ENCODE assay signal across 8 cellular contexts in the genomic region with DNA sequence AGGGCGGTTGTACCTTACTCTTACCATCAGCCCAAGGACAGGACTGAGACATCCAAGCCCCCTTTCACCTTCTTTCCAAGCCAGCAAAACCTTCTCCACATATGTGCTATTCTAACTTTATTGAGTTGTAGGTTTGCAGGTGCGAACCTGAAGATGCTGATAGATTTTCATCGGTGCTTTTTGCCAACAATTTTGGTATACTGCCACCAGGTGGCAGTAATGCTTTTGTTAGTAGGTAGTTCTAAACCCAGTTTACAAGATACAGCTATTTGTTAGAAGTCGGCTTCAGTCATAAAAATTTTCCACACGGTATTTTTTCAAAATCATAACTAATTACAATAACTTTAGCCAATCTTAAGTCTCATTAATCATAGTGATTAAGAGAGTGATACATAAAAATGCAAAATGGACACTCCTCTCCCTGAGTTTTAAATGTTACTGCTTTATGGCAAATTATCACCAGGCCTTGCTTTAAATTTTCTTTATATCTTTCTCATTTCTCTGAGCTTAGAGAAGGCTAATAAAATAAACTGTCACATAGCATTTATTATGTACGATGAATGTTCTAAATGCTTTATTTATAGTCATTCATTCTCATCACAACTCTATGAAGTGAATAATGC. TPM values are rescaled to one million over a fixed set of nuclear protein-coding genes. Genes with fewer than 3 reads are reported as not detected.
DNase-seq lines count a peak whose midpoint lies in the region; ATAC-seq, FAIRE-seq and TF ChIP-seq lines count a peak whose summit lies in the region.

No MANE protein-coding gene starts in this region.

- in situ Hi-C loops in GM12878 (cut with MboI) = no loop called here

- H3K27me3 ChIP-seq in GM12878 (replicated peaks in 1 of 2; ENCODE audit: control insufficient read depth in 2 of 2, insufficient read depth in 2 of 2, low read length in 1 of 2) (peaks cover 3 to 5% of the 10 kb centered on the region in 2 experiments; a peak in 3 of 4 replicates), left lung (peaks cover 0 to 35% of the 10 kb centered on the region in 2 donors)

- CTCF ChIA-PET in GM12878 (lab: Yijun Ruan, JAX) = interaction anchor here (0.6 to 5.8 kb wide), 27 partner anchors 8 to 1724 kb away, joined by 3 to 116 read pairs (median 4); no protein-coding TSS in a partner anchor

- no peak for TF ChIP-seq POLR2A in GM12878 (IDR thresholded peaks at IDR 0.05; ENCODE audit: low read depth, low read length)

- peak; percentile 57 for TF ChIP-seq RAD21 in GM12878 (IDR thresholded peaks at IDR 0.05; ENCODE audit: insufficient read depth, low read depth, low read length)

- H3K79me2 ChIP-seq in GM12878 (ENCODE audit: control insufficient read depth, insufficient read depth, low read length) = no peaks in the 10 kb centered on the region

- BruUV-seq in GM12878 (replicated peaks; lab: Mats Ljungman, UMichigan) = no TSS peak

- peak; percentile 84 for FAIRE-seq in GM12878 (lab: Jason Lieb, UNC)

- TF ChIP-seq EP300 in GM12878 (IDR thresholded peaks at IDR 0.05; ENCODE audit: borderline replicate concordance in 1 of 2, control insufficient read depth in 1 of 2, low read depth in 2 of 2, low read length in 2 of 2) = no peak

- H3K27ac ChIP-seq in GM12878 (ENCODE audit: control insufficient read depth, insufficient read depth) = no peak overlapping the region
- H3K27ac ChIP-seq in left lung = no peak overlapping the region
- no peak overlapping the region for H3K27ac ChIP-seq in caudate nucleus (ENCODE audit: low read depth, low read length)

- WGBS in GM12878 (ENCODE audit: insufficient coverage, insufficient replicate concordance, low lambda C conversion rate, missing lambda C conversion rate) = 13% methylated on average over 6 of the region's 6 CpGs

- H3K4me1 ChIP-seq in GM12878 (ENCODE audit: control insufficient read depth, insufficient read depth, low read length) (no peaks in the 10 kb centered on the region), left lung (no peaks in the 10 kb centered on the region)

- peak; percentile 59 for ATAC-seq in GM12878
- ATAC-seq in left lung = peak; percentile 44
- no peak for ATAC-seq in left cardiac atrium

- peak; percentile 39 for TF ChIP-seq CTCF in GM20000 (IDR thresholded peaks at IDR 0.05; ENCODE audit: extremely low read depth, missing control alignments)
- peak; percentile 52 to 70 (median 62) for TF ChIP-seq CTCF in GM12878 (IDR thresholded peaks at IDR 0.05 in 2 of 3, conservative IDR thresholded peaks at IDR 0.05 in 1 of 3; ENCODE audit: control insufficient read depth in 2 of 3, extremely low read depth in 1 of 3, insufficient read depth in 1 of 3, low read depth in 3 of 3, low read length in 3 of 3)
- TF ChIP-seq CTCF in left lung (IDR thresholded peaks at IDR 0.05) = peak; percentile 70 to 75

- H4K20me1 ChIP-seq in GM12878 (ENCODE audit: control insufficient read depth, insufficient read depth) = no peaks in the 10 kb centered on the region

- H3K9me3 ChIP-seq in GM12878 (replicated peaks; ENCODE audit: control insufficient read depth, insufficient read depth, low read length) (no peaks in the 10 kb centered on the region), left lung (no peaks in the 10 kb centered on the region)

- H3K36me3 ChIP-seq in GM12878 (ENCODE audit: control insufficient read depth in 2 of 2, insufficient read depth in 2 of 2, low read length in 1 of 2) = no peaks in the 10 kb centered on the region
- no peaks in the 10 kb centered on the region for H3K36me3 ChIP-seq in left lung

- SMC1A ChIA-PET in GM12878 (lab: Charles Lee; ENCODE audit: uncharacterized antibody, unreplicated experiment) = interaction anchor here (0.9 to 3.0 kb wide), 6 partner anchors 9 to 322 kb away, joined by 3 to 43 read pairs (median 4); no protein-coding TSS in a partner anchor

- POLR2A ChIA-PET in GM12878 (lab: Charles Lee) = no interaction called here

- intact Hi-C loops in GM12878 (cut with micrococcal nuclease; ENCODE audit: unreplicated experiment) (loop anchor here (1.0 kb wide), 1 partner anchor 34 kb away; no protein-coding TSS in a partner anchor), left lung (cut with DNase I) (no loop called here), left cardiac atrium (cut with DNase I) (loop anchor here in 1 of 2 donors (5.0 kb wide), 2 partner anchors 33 to 72 kb away; no protein-coding TSS in a partner anchor)

- no peak overlapping the region for H2AFZ ChIP-seq in GM12878 (ENCODE audit: control insufficient read depth, low read depth, low read length)

- peak; percentile 16 for DNase-seq in COLO668 (lab: John Stamatoyannopoulos, UW; ENCODE audit: unreplicated experiment)
- peak; percentile 57 for DNase-seq in GM20000 (ENCODE audit: low spot score)
- peak; percentile 14 for DNase-seq in NOMO-1 treated with dmso at 0.1 percent for 144 hours (lab: John Stamatoyannopoulos, UW; ENCODE audit: unreplicated experiment)
- DNase-seq in GM12878 (ENCODE audit: low read depth, low spot score) = no peak
- no peak for DNase-seq in left lung
- no peak for DNase-seq in activated CD4-positive, CD25-positive, alpha-beta regulatory T cell (lab: John Stamatoyannopoulos, UW)
- no peak for DNase-seq in caudate nucleus (lab: John Stamatoyannopoulos, UW)
- DNase-seq in left cardiac atrium = no peak

- RAD21 ChIA-PET in GM12878 (lab: Charles Lee; ENCODE audit: unreplicated experiment) = interaction anchor here (0.9 to 1.6 kb wide), 6 partner anchors 9 to 99 kb away, joined by 3 to 6 read pairs (median 4); no protein-coding TSS in a partner anchor

- H3K9ac ChIP-seq in GM12878 (ENCODE audit: control insufficient read depth, insufficient read depth, low read length) = no peak overlapping the region

- no peak overlapping the region for H3K4me3 ChIP-seq in GM12878
- no peak overlapping the region for H3K4me3 ChIP-seq in left lung

- no peak overlapping the region for H3K4me2 ChIP-seq in GM12878 (ENCODE audit: control insufficient read depth, insufficient read depth)

TF ChIP-seq in GM12878, 131 proteins besides CTCF, POLR2A, EP300 and RAD21:
- TF ChIP-seq, protein P1, sequence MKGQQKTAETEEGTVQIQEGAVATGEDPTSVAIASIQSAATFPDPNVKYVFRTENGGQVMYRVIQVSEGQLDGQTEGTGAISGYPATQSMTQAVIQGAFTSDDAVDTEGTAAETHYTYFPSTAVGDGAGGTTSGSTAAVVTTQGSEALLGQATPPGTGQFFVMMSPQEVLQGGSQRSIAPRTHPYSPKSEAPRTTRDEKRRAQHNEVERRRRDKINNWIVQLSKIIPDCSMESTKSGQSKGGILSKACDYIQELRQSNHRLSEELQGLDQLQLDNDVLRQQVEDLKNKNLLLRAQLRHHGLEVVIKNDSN (IDR thresholded peaks at IDR 0.05; ENCODE audit: borderline replicate concordance, extremely low read length, insufficient read depth, low read depth, low read length) = no peak
- TF ChIP-seq SMC3 (IDR thresholded peaks at IDR 0.05; ENCODE audit: borderline replicate concordance, low read length) = peak; percentile 66; the same call in 1 of the 2 replicates

RNA-seq across cellular contexts. Expression of a gene that starts 0.6 kb away (rescaled TPM):
- total RNA-seq in GM12878 (2013; cell fraction: nucleolus; rRNA removed) = not detected in 2 replicates
- total RNA-seq in GM12878 (2014; rRNA removed) (not detected in 2 replicates), GM12878 (2014; rRNA removed; fragmentation: Illumina TruSeq; extraction: Trizol) (not detected in 2 replicates), GM12878 (2021) (not detected in 2 replicates), left lung (not detected), left cardiac atrium (not detected)
- polyA plus RNA-seq in GM12878 (2011; ENCODE audit: low read depth) = not detected
- polyA plus RNA-seq in GM12878 (2011; rRNA removed) (not detected in 2 replicates), GM12878 (2014; fragmentation: Illumina TruSeq; extraction: Trizol) (not detected in 2 replicates), GM12878 (2014; fragmentation: Nextera tagmentation; extraction: Ambion mirVana) (not detected), GM12878 (2014; rRNA removed) (not detected in 2 replicates), GM12878 (2016; fragmentation: Nextera tagmentation; extraction: Ambion mirVana) (not detected)
- not detected in 2 replicates for polyA plus RNA-seq in GM12878 (2011; cell fraction: cytosol; rRNA removed)
- not detected in 2 replicates for polyA plus RNA-seq in GM12878 (2011; cell fraction: nucleus; rRNA removed)
- not detected in 2 replicates for polyA plus RNA-seq in GM12878 (2012)
- not detected in 2 replicates for polyA minus RNA-seq in GM12878 (2011; rRNA and poly(A)+ RNA removed)
- not detected in 2 replicates for polyA minus RNA-seq in GM12878 (2011; cell fraction: cytosol; rRNA and poly(A)+ RNA removed)
- not detected in 2 replicates for polyA minus RNA-seq in GM12878 (2011; cell fraction: nucleus; rRNA and poly(A)+ RNA removed)

RNA-seq across cellular contexts. Expression of a gene that starts 52.3 kb away (rescaled TPM):
- total RNA-seq in GM12878 (2013; cell fraction: nucleolus; rRNA removed) = not detected in 2 replicates
- not detected in 2 replicates for total RNA-seq in GM12878 (2014; rRNA removed)
- total RNA-seq in GM12878 (2014; rRNA removed; fragmentation: Illumina TruSeq; extraction: Trizol) = not detected in 2 replicates
- total RNA-seq in GM12878 (2021) = 0.11 and 0.15 TPM in 2 replicates
- not detected for polyA plus RNA-seq in GM12878 (2011; ENCODE audit: low read depth)
- not detected in 2 replicates for polyA plus RNA-seq in GM12878 (2011; rRNA removed)
- polyA plus RNA-seq in GM12878 (2011; cell fraction: cytosol; rRNA removed) = not detected in 2 replicates
- polyA plus RNA-seq in GM12878 (2011; cell fraction: nucleus; rRNA removed) = not detected in 2 replicates
- not detected in 2 replicates for polyA plus RNA-seq in GM12878 (2012)
- not detected in 2 replicates for polyA plus RNA-seq in GM12878 (2014; fragmentation: Illumina TruSeq; extraction: Trizol)
- polyA plus RNA-seq in GM12878 (2014; fragmentation: Nextera tagmentation; extraction: Ambion mirVana) = not detected
- not detected in 2 replicates for polyA plus RNA-seq in GM12878 (2014; rRNA removed)
- under 1 TPM in 1 of 2 experiments, not detected in 1; 0.07 TPM for polyA plus RNA-seq in GM12878 (2016; fragmentation: Nextera tagmentation; extraction: Ambion mirVana)
- polyA minus RNA-seq in GM12878 (2011; rRNA and poly(A)+ RNA removed) = not detected in 2 replicates
- not detected in 2 replicates for polyA minus RNA-seq in GM12878 (2011; cell fraction: cytosol; rRNA and poly(A)+ RNA removed)
- not detected in 2 replicates for polyA minus RNA-seq in GM12878 (2011; cell fraction: nucleus; rRNA and poly(A)+ RNA removed)
- total RNA-seq in left lung = 10 to 100 TPM; 22.3 to 37.0 TPM
- 10 to 100 TPM; 12.0 to 31.5 TPM for total RNA-seq in left cardiac atrium

Comparison
In these comparisons a context has a peak if more than half of its experiments do, and no peak if none do; other contexts are left out.
1. DNase-seq: peak in COLO668 (single experiment), GM20000 (single experiment) and NOMO-1 treated with dmso at 0.1 percent for 144 hours (single experiment); none in GM12878 (single experiment), left lung (0 of 2), activated CD4-positive, CD25-positive, alpha-beta regulatory T cell (0 of 4), caudate nucleus (0 of 61) and left cardiac atrium (single experiment).
2. ATAC-seq: peak in GM12878 (single experiment) and left lung (single experiment); none in left cardiac atrium (0 of 2).
3. RNA of a gene that starts 52.3 kb away (total RNA-seq): 22.3 to 37.0 TPM in left lung and 12.0 to 31.5 TPM in left cardiac atrium; 0.11 to 0.15 TPM in GM12878; every median in the first group is over 10 times any median in the second.
4. Peak in every context shown above with its lines, with median percentiles within 50 percentile points of each other: CTCF ChIP-seq.